32 cellular contexts compared by ENCODE assay signal in genomic region chr9:124347968-124348358, GRCh38.
DNase-seq lines count a peak whose midpoint lies in the region; ATAC-seq, FAIRE-seq and TF ChIP-seq lines count a peak whose summit lies in the region.
"Had no signal": no experiment of that assay in that cellular context is flagged by ENCODE, and none has a peak within 500 bp of the region (broad histone marks: within the 10 kb centered on the region; RNA-seq: fewer than 3 reads in every experiment).

No MANE protein-coding gene starts in this region.

- TF ChIP-seq POLR2A in HepG2 (IDR thresholded peaks at IDR 0.05; ENCODE audit: insufficient read depth in 1 of 2, low read depth in 2 of 2, low read length in 2 of 2) = 0 out of 4 replicates have a peak, but pooled peaks of 1 of the 2 experiments have one; percentile 13

- no peak for TF ChIP-seq RAD21 in HepG2 (CRISPR knock-in tag; IDR thresholded peaks at IDR 0.05)

- H3K27ac ChIP-seq in HepG2 (ENCODE audit: extremely low read length, insufficient read depth, low read length) = no peak overlapping the region
- H3K27ac ChIP-seq in upper lobe of right lung = no peak overlapping the region
- H3K27ac ChIP-seq: esophagus muscularis mucosa, foreskin keratinocyte, heart left ventricle, testis had no signal

- peaks cover 47 to 87% of the 10 kb centered on the region in 2 experiments for H3K36me3 ChIP-seq in HepG2 (replicated peaks in 1 of 2; ENCODE audit: control insufficient read depth in 1 of 2, insufficient read depth in 2 of 2, low read length in 2 of 2)
- H3K36me3 ChIP-seq in upper lobe of right lung = peaks cover 80% of the 10 kb centered on the region

- no peak overlapping the region for H2AFZ ChIP-seq in HepG2 (ENCODE audit: low read length)

- no peak overlapping the region for H3K9ac ChIP-seq in HepG2 (ENCODE audit: insufficient read depth, low read depth, low read length)

- intact Hi-C loops in Right ventricle myocardium inferior (cut with DNase I) = no loop called here
- intact Hi-C loops in left cardiac atrium (cut with DNase I) = no loop called here
- intact Hi-C loops in HepG2 (cut with micrococcal nuclease; ENCODE audit: unreplicated experiment) = no loop called here
- intact Hi-C loops in upper lobe of right lung (cut with DNase I) = loop anchor here (10.0 kb wide), 1 partner anchor 57 kb away; no protein-coding TSS in a partner anchor

- H3K4me3 Mint-ChIP-seq in IgD-negative memory B cell = no peak overlapping the region
- H3K4me3 Mint-ChIP-seq: natural killer cell treated with Interleukin-12 subunit alpha and Interleukin-12 subunit beta and Interleukin-15 and Interleukin-18, amount 100 ng/mL, for 72 hours had no signal

- BruUV-seq in HepG2 (replicated peaks; lab: Mats Ljungman, UMichigan) = no TSS peak

- FAIRE-seq in HepG2 (lab: Jason Lieb, UNC) = no peak
- FAIRE-seq: A204.1, keratinocyte, small intestine had no signal

- TF ChIP-seq CTCF in HepG2 (CRISPR knock-in tag; IDR thresholded peaks at IDR 0.05) (no peak), upper lobe of right lung (IDR thresholded peaks at IDR 0.05) (no peak)

- DNase-seq in Right ventricle myocardium inferior (ENCODE audit: missing footprints) = peak; percentile 33
- no peak for DNase-seq in left cardiac atrium
- no peak for DNase-seq in HepG2 (ENCODE audit: low spot score)
- DNase-seq in upper lobe of right lung = peak; percentile 52
- no peak for DNase-seq in HPDE6-E6E7 (ENCODE audit: extremely low spot score)
- no peak for DNase-seq in stimulated activated naive CD4-positive, alpha-beta T cell treated with Interleukin-2 at 50 U/mL for 16 hours (lab: John Stamatoyannopoulos, UW)
- DNase-seq: activated CD4-positive, alpha-beta T cell treated with anti-CD3 and anti-CD28 coated beads for 48 hours; activated CD8-positive, alpha-beta memory T cell treated with anti-CD3 and anti-CD28 coated beads for 24 hours; activated naive CD4-positive, alpha-beta T cell; activated T-cell treated with anti-CD3 and anti-CD28 coated beads for 4 hours; AML-193; dermis blood vessel endothelial cell; EL; foreskin keratinocyte; HCEC 1CT; Karpas-422; NCI-H1436; NCI-H2081 treated with DMSO at 0.1 percent for 48 hours; NCI-H2227 treated with DMSO at 0.1 percent for 48 hours; small intestine; stimulated activated naive CD8-positive, alpha-beta T cell treated with anti-CD3 and anti-CD28 coated beads, Interleukin-15, Interleukin-2, amounts not matched to agents 100 U/mL and 50 U/mL, for 24 hours; SW 1271; T-helper 9 cell; testis had no signal

- no peaks in the 10 kb centered on the region for H3K36me3 Mint-ChIP-seq in IgD-negative memory B cell
- H3K36me3 Mint-ChIP-seq: natural killer cell treated with Interleukin-12 subunit alpha and Interleukin-12 subunit beta and Interleukin-15 and Interleukin-18, amount 100 ng/mL, for 72 hours had no signal

- WGBS in HepG2 (ENCODE audit: low lambda C conversion rate) = 100% methylated on average over 4 of the region's 8 CpGs

- POLR2A ChIA-PET in HepG2 (lab: Yijun Ruan, JAX) = no interaction called here

- H3K4me3 ChIP-seq in HepG2 (replicated peaks in 1 of 3; ENCODE audit: insufficient read depth in 1 of 3, low read depth in 2 of 3, low read length in 3 of 3) = no peak overlapping the region
- H3K4me3 ChIP-seq in upper lobe of right lung = no peak overlapping the region
- H3K4me3 ChIP-seq: esophagus muscularis mucosa, heart left ventricle, testis had no signal

- no peaks in the 10 kb centered on the region for H3K27me3 Mint-ChIP-seq in IgD-negative memory B cell
- H3K27me3 Mint-ChIP-seq: natural killer cell treated with Interleukin-12 subunit alpha and Interleukin-12 subunit beta and Interleukin-15 and Interleukin-18, amount 100 ng/mL, for 72 hours had no signal

- no peaks in the 10 kb centered on the region for H3K4me1 Mint-ChIP-seq in IgD-negative memory B cell

- in situ Hi-C loops in HepG2 (cut with HindIII; ENCODE audit: extremely low pct_ligation_motif_present, low pct_unique_long_range_greater_than_20kb) = no loop called here

- H3K9me3 Mint-ChIP-seq in IgD-negative memory B cell = no peaks in the 10 kb centered on the region
- H3K9me3 Mint-ChIP-seq: natural killer cell treated with Interleukin-12 subunit alpha and Interleukin-12 subunit beta and Interleukin-15 and Interleukin-18, amount 100 ng/mL, for 72 hours had no signal

- CTCF ChIA-PET in HepG2 (lab: Yijun Ruan, JAX; ENCODE audit: low intra/inter-chr PET ratio, low total read pairs) = no interaction called here

- no peak for TF ChIP-seq EP300 in HepG2 (IDR thresholded peaks at IDR 0.05; ENCODE audit: low read depth in 2 of 2, low read length in 2 of 2)
- no peak for TF ChIP-seq EP300 in HepG2 (CRISPR knock-in tag; IDR thresholded peaks at IDR 0.05; ENCODE audit: borderline replicate concordance)

- H3K27ac Mint-ChIP-seq in IgD-negative memory B cell = peak overlapping the region; percentile 10 to 87 (median 42)
- H3K27ac Mint-ChIP-seq: natural killer cell treated with Interleukin-12 subunit alpha and Interleukin-12 subunit beta and Interleukin-15 and Interleukin-18, amount 100 ng/mL, for 72 hours had no signal

- H3K4me1 ChIP-seq in HepG2 (ENCODE audit: insufficient read depth, low read length) (peaks cover 14% of the 10 kb centered on the region), upper lobe of right lung (no peaks in the 10 kb centered on the region)
- H3K4me1 ChIP-seq: foreskin keratinocyte had no signal

- H3K79me2 ChIP-seq in HepG2 (ENCODE audit: insufficient read depth, low read length) = no peaks in the 10 kb centered on the region

- no peak overlapping the region for H3K4me2 ChIP-seq in HepG2 (ENCODE audit: low read depth, low read length)

- no peaks in the 10 kb centered on the region for H3K9me3 ChIP-seq in HepG2 (ENCODE audit: low read length)
- H3K9me3 ChIP-seq in upper lobe of right lung = no peaks in the 10 kb centered on the region
- H3K9me3 ChIP-seq: esophagus muscularis mucosa, heart left ventricle, testis had no signal

- no peaks in the 10 kb centered on the region for H3K27me3 ChIP-seq in HepG2 (ENCODE audit: control insufficient read depth in 1 of 2, insufficient read depth in 2 of 2, low read length in 2 of 2)
- no peaks in the 10 kb centered on the region for H3K27me3 ChIP-seq in upper lobe of right lung
- H3K27me3 ChIP-seq: esophagus muscularis mucosa, foreskin keratinocyte, heart left ventricle, testis had no signal

- ATAC-seq in Right ventricle myocardium inferior = no peak
- ATAC-seq in left cardiac atrium = no peak
- ATAC-seq in HepG2 = no peak
- no peak for ATAC-seq in upper lobe of right lung
- ATAC-seq in GM21825 (IDR thresholded peaks at IDR 0.05; ENCODE audit: unreplicated experiment) = no peak
- ATAC-seq: foreskin keratinocyte; heart left ventricle; natural killer cell treated with Interleukin-12 subunit alpha and Interleukin-12 subunit beta and Interleukin-15 and Interleukin-18, amount 100 ng/mL, for 72 hours; Panc1; stimulated activated naive CD8-positive, alpha-beta T cell treated with anti-CD3 and anti-CD28 coated beads, Interleukin-15, Interleukin-2, amounts not matched to agents 100 U/mL and 50 U/mL, for 24 hours had no signal

- no peaks in the 10 kb centered on the region for H4K20me1 ChIP-seq in HepG2 (ENCODE audit: insufficient read depth, low read length)

TF ChIP-seq in HepG2, 621 proteins besides CTCF, POLR2A, EP300 and RAD21:
- TF ChIP-seq RBM22 (optimal IDR thresholded peaks at IDR 0.05; ENCODE audit: low read length) (peak; percentile 91), AGO2 (optimal IDR thresholded peaks at IDR 0.05; ENCODE audit: low read depth, low read length) (peak; percentile 79), TMF1 (CRISPR knock-in tag; IDR thresholded peaks at IDR 0.05; ENCODE audit: low read depth) (no peak), POLR2AphosphoS2 (IDR thresholded peaks at IDR 0.05; ENCODE audit: low read depth, low read length) (no peak), POLR2G (IDR thresholded peaks at IDR 0.05; ENCODE audit: low read depth, low read length) (peak; percentile 51; the same call in 1 of the 2 replicates)
- TF ChIP-seq, protein P1, sequence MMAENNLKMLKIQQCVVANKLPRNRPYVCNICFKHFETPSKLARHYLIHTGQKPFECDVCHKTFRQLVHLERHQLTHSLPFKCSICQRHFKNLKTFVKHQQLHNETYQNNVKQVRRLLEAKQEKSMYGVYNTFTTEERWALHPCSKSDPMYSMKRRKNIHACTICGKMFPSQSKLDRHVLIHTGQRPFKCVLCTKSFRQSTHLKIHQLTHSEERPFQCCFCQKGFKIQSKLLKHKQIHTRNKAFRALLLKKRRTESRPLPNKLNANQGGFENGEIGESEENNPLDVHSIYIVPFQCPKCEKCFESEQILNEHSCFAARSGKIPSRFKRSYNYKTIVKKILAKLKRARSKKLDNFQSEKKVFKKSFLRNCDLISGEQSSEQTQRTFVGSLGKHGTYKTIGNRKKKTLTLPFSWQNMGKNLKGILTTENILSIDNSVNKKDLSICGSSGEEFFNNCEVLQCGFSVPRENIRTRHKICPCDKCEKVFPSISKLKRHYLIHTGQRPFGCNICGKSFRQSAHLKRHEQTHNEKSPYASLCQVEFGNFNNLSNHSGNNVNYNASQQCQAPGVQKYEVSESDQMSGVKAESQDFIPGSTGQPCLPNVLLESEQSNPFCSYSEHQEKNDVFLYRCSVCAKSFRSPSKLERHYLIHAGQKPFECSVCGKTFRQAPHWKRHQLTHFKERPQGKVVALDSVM (CRISPR knock-in tag; IDR thresholded peaks at IDR 0.05) = no peak
TF ChIP-seq in HepG2: peak in this region for 3.

Comparison
In these comparisons a context has a peak if more than half of its experiments do, and no peak if none do; other contexts are left out.
1. DNase-seq: peak in Right ventricle myocardium inferior (single experiment) and upper lobe of right lung (single experiment); none in left cardiac atrium (single experiment), HepG2 (single experiment), HPDE6-E6E7 (single experiment) and stimulated activated naive CD4-positive, alpha-beta T cell treated with Interleukin-2 at 50 U/mL for 16 hours (single experiment).